ENCODE assay signal across 1 cellular context in genomic region chr12:63978519-63978918, GRCh38.
TF ChIP-seq lines count a peak whose summit lies in the region.

No MANE protein-coding gene starts in this region.

TF ChIP-seq in A549, 52 proteins besides CTCF, POLR2A, EP300 and RAD21 (continued from another document):
- TF ChIP-seq REST (IDR thresholded peaks at IDR 0.05), result no peak
- peak; percentile 41; the same call in 1 of the 2 replicates for TF ChIP-seq GATA3 (IDR thresholded peaks at IDR 0.05; ENCODE audit: borderline replicate concordance)
- no peak for TF ChIP-seq RNF2 (IDR thresholded peaks at IDR 0.05; ENCODE audit: borderline replicate concordance, low read depth)
- no peak for TF ChIP-seq CBX8 (IDR thresholded peaks at IDR 0.05)
- TF ChIP-seq MAZ (IDR thresholded peaks at IDR 0.05; ENCODE audit: borderline replicate concordance, low read depth, low read length), result no peak
- TF ChIP-seq CEBPB (IDR thresholded peaks at IDR 0.05), result peak; percentile 63 to 85
- TF ChIP-seq SREBF2 (IDR thresholded peaks at IDR 0.05), result no peak
- no peak for TF ChIP-seq SMC3 (IDR thresholded peaks at IDR 0.05)
- TF ChIP-seq FOSL2 (IDR thresholded peaks at IDR 0.05), result peak; percentile 60
- peak; percentile 86 for TF ChIP-seq FOSL2 (CRISPR knock-in tag; IDR thresholded peaks at IDR 0.05)
- TF ChIP-seq MAX (IDR thresholded peaks at IDR 0.05), result peak; percentile 57; the same call in 1 of the 2 replicates
- TF ChIP-seq BHLHE40 (IDR thresholded peaks at IDR 0.05; ENCODE audit: low read depth, low read length), result peak; percentile 85
